14 cellular contexts compared by ENCODE assay signal in the genomic region with DNA sequence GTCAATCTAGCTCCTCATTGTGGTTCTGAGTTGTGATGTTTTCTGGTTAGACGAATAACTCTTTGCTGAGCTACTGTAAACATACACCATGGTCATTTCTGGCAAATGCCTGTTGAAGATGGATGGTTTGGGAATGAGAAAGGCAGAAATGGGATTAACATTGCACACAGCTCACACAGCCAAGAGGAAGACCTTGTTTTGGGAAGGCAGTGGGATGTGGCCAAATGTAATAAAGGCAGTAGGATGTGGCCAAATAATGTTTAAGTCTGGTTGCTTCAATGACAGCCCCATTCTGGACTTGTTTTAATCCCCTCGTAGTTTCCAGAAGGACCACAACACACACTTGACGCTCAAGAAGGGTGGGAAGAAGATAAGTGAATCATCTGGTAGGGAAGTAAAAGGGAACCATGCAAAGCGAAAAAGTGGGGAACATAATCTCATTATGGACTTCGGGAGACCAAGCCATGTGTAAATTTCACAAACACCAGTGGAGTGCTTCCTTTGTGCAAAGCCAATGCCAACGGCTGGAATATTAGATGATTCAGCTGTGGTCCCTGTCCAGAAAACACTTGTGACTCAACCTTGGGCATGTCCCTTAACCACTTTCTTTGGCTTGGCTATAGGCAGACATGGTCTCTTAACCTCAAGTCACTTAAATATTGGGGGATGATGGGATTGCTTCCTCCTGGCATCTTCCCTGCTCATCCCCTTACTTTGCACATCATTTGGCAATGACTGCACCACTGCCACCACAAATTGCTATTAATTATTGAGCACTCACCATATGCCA.
DNase-seq lines count a peak whose midpoint lies in the region; ATAC-seq, FAIRE-seq and TF ChIP-seq lines count a peak whose summit lies in the region.
"Had no signal": no experiment of that assay in that cellular context is flagged by ENCODE, and none has a peak within 500 bp of the region (broad histone marks: within the 10 kb centered on the region; RNA-seq: fewer than 3 reads in every experiment).

No MANE protein-coding gene starts in this region.

- DNase-seq in A172 (ENCODE audit: low spot score) (peak; percentile 26), HK-2 (ENCODE audit: unreplicated experiment) (peak; percentile 25), RCC 7860 (ENCODE audit: low spot score) (peak; percentile 89), glomerular visceral epithelial cell (ENCODE audit: extremely low spot score) (peak; percentile 85), GM12891 (ENCODE audit: insufficient read length, low spot score) (no peak), frontal cortex (ENCODE audit: low spot score in 2 of 2) (no peak), COR-L47 (lab: John Stamatoyannopoulos, UW) (no peak)
- DNase-seq: DMS153; MM.1S; NCI-H1930; NK-92 treated with Interleukin-12 subunit alpha and Interleukin-12 subunit beta, amount 100 ng/mL, for 24 hours; SW 1271 had no signal

- ATAC-seq in HG03045 (IDR thresholded peaks at IDR 0.05; ENCODE audit: unreplicated experiment) = no peak
- ATAC-seq: HepG2 had no signal

- FAIRE-seq in RCC 7860 (lab: Jason Lieb, UNC) (peak; percentile 95), GM12891 (lab: Jason Lieb, UNC) (no peak), frontal cortex (lab: Jason Lieb, UNC) (no peak)
- FAIRE-seq: HepG2 had no signal

- no peak for TF ChIP-seq POLR2A in GM12891 (IDR thresholded peaks at IDR 0.05; ENCODE audit: low read depth, low read length)

TF ChIP-seq in GM12891, 5 proteins besides CTCF, POLR2A, EP300 and RAD21:
- TF ChIP-seq SPI1 (IDR thresholded peaks at IDR 0.05; ENCODE audit: low read depth, low read length) (no peak), TAF1 (IDR thresholded peaks at IDR 0.05; ENCODE audit: low read depth, low read length) (no peak), POU2F2 (IDR thresholded peaks at IDR 0.05; ENCODE audit: low read depth, low read length) (no peak), PAX5 (IDR thresholded peaks at IDR 0.05; ENCODE audit: insufficient read depth, low read length, severe bottlenecking) (no peak), POLR2AphosphoS5 (IDR thresholded peaks at IDR 0.05; ENCODE audit: low read depth, low read length) (no peak)

Comparison
In these comparisons a context has a peak if more than half of its experiments do, and no peak if none do; other contexts are left out.
1. DNase-seq: peak in A172 (single experiment), HK-2 (single experiment), RCC 7860 (single experiment) and glomerular visceral epithelial cell (single experiment); none in GM12891 (single experiment), frontal cortex (0 of 2) and COR-L47 (single experiment).